Comparison of ENCODE assay signal across 1 cellular context in genomic region chr2:226483745-226484619, GRCh38.
TF ChIP-seq lines count a peak whose summit lies in the region.

No MANE protein-coding gene starts in this region.

TF ChIP-seq in IMR-90, 13 proteins besides CTCF, POLR2A, EP300 and RAD21 (continued from another document):
- no peak for TF ChIP-seq USF2 (IDR thresholded peaks at IDR 0.05; ENCODE audit: low read depth, low read length)
